ENCODE assay signal across 1 cellular context in genomic region chr7:106009511-106010226, GRCh38.
A peak's percentile ranks its signal among the peaks of the same experiment; 100 is the strongest.
TF ChIP-seq lines count a peak whose summit lies in the region.

No MANE protein-coding gene starts in this region.

TF ChIP-seq in K562, 482 proteins besides CTCF, POLR2A, EP300 and RAD21 (continued from another document and continues in another):
- TF ChIP-seq E2F5 (CRISPR knock-in tag; IDR thresholded peaks at IDR 0.05) (0 out of 2 replicates have a peak, but pooled peaks have one; percentile 36), RAD51 (IDR thresholded peaks at IDR 0.05; ENCODE audit: borderline replicate concordance, low read depth) (peak; percentile 86), TCF3 (CRISPR knock-in tag; IDR thresholded peaks at IDR 0.05) (0 out of 2 replicates have a peak, but pooled peaks have one; percentile 19), HNRNPLL (IDR thresholded peaks at IDR 0.05; ENCODE audit: low read depth, low read length, poor library complexity, severe bottlenecking) (no peak), SUPT5H (IDR thresholded peaks at IDR 0.05) (no peak), ETS1 (conservative IDR thresholded peaks at IDR 0.05; ENCODE audit: control insufficient read depth, low read depth, low read length) (0 out of 2 replicates have a peak, but pooled peaks have one; percentile 14), HES1 (IDR thresholded peaks at IDR 0.05; ENCODE audit: low read depth) (no peak), RBFOX2 (IDR thresholded peaks at IDR 0.05; ENCODE audit: low read depth, low read length) (peak; percentile 36; the same call in 1 of the 2 replicates), ZKSCAN1 (IDR thresholded peaks at IDR 0.05; ENCODE audit: low read depth, low read length) (0 out of 2 replicates have a peak, but pooled peaks have one; percentile 12), PHB2 (IDR thresholded peaks at IDR 0.05; ENCODE audit: low read depth) (no peak), NFIC (IDR thresholded peaks at IDR 0.05) (peak; percentile 11; the same call in 1 of the 2 replicates), PKNOX1 (IDR thresholded peaks at IDR 0.05) (peak; percentile 67), MXI1 (IDR thresholded peaks at IDR 0.05; ENCODE audit: low read depth, low read length) (no peak), MEIS2 (IDR thresholded peaks at IDR 0.05; ENCODE audit: partially characterized antibody) (peak; percentile 88), MAZ (CRISPR knock-in tag; conservative IDR thresholded peaks at IDR 0.05 in 1 of 2, IDR thresholded peaks at IDR 0.05 in 1 of 2) (peak; percentile 81 to 82), SMARCE1 (IDR thresholded peaks at IDR 0.05) (no peak), ZMIZ1 (IDR thresholded peaks at IDR 0.05; ENCODE audit: low read depth in 2 of 2, low read length in 2 of 2) (no peak), MYC (IDR thresholded peaks at IDR 0.05; ENCODE audit: low read depth, low read length) (0 out of 2 replicates have a peak, but pooled peaks have one; percentile 49), MYC (CRISPR knock-in tag; IDR thresholded peaks at IDR 0.05; ENCODE audit: borderline replicate concordance, low read depth) (no peak), MTA2 (IDR thresholded peaks at IDR 0.05; ENCODE audit: low read depth) (no peak), ZZZ3 (IDR thresholded peaks at IDR 0.05) (no peak), HDAC1 (IDR thresholded peaks at IDR 0.05) (no peak), TCFL5 (CRISPR knock-in tag; conservative IDR thresholded peaks at IDR 0.05) (no peak), ZNF512 (tag; IDR thresholded peaks at IDR 0.05) (no peak), ZNF274 (IDR thresholded peaks at IDR 0.05; ENCODE audit: borderline replicate concordance, low read depth, low read length) (no peak), ZNF785 (CRISPR knock-in tag; IDR thresholded peaks at IDR 0.05) (no peak), NKRF (IDR thresholded peaks at IDR 0.05; ENCODE audit: borderline replicate concordance) (no peak), ZNF778 (CRISPR knock-in tag; IDR thresholded peaks at IDR 0.05) (no peak), HSF4 (CRISPR knock-in tag; IDR thresholded peaks at IDR 0.05; ENCODE audit: borderline replicate concordance) (no peak), SMAD1 (IDR thresholded peaks at IDR 0.05; ENCODE audit: low read depth, low read length, partially characterized antibody) (no peak), ID3 (CRISPR knock-in tag; IDR thresholded peaks at IDR 0.05) (no peak), ID3 (tag; IDR thresholded peaks at IDR 0.05) (no peak), ZBTB49 (CRISPR knock-in tag; IDR thresholded peaks at IDR 0.05; ENCODE audit: borderline replicate concordance) (no peak), CBX2 (IDR thresholded peaks at IDR 0.05; ENCODE audit: insufficient read depth, low read length, poor library complexity, severe bottlenecking) (no peak), NFXL1 (CRISPR knock-in tag; IDR thresholded peaks at IDR 0.05) (no peak), ZHX1 (conservative IDR thresholded peaks at IDR 0.05; ENCODE audit: low read length) (no peak; the same call in 1 of the 2 replicates), HMGXB4 (CRISPR knock-in tag; IDR thresholded peaks at IDR 0.05) (0 out of 2 replicates have a peak, but pooled peaks have one; percentile 39), XRCC5 (IDR thresholded peaks at IDR 0.05; ENCODE audit: low read depth, low read length) (peak; percentile 93), MAFG (tag; conservative IDR thresholded peaks at IDR 0.05) (no peak), IRF9 (tag; IDR thresholded peaks at IDR 0.05) (no peak)
